ENCODE assay signal across 9 cellular contexts in the genomic region with DNA sequence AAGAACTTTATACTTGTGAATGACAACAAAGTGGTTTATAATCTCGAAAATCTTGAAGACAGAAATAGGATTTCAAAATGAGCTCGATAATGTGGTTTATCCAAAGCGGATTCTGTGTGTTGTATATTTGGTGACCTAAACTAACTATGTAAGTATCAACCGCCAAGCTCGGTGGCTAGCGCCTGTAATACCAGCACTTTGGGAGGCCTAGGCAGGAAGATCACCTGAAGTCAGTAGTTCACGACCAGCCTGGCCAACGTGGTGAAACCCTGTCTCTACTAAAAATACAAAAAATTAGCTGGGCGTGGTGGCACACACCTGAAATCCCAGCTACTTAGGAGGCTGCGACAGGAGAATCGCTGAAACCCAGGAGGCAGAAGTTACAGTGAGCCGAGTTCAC. TPM values are rescaled to one million over a fixed set of nuclear protein-coding genes. Genes with fewer than 3 reads are reported as not detected.
A peak's percentile ranks its signal among the peaks of the same experiment; 100 is the strongest.
DNase-seq lines count a peak whose midpoint lies in the region; ATAC-seq and TF ChIP-seq lines count a peak whose summit lies in the region.
"Had no signal": no experiment of that assay in that cellular context is flagged by ENCODE, and none has a peak within 500 bp of the region (broad histone marks: within the 10 kb centered on the region; RNA-seq: fewer than 3 reads in every experiment).

No MANE protein-coding gene starts in this region.

- no peaks in the 10 kb centered on the region for H3K27me3 ChIP-seq in endodermal cell (ENCODE audit: control insufficient read depth, insufficient read depth, low read length, poor library complexity, severe bottlenecking)
- no peaks in the 10 kb centered on the region for H3K27me3 ChIP-seq in skeletal muscle satellite cell (ENCODE audit: control insufficient read depth, insufficient read depth, low read length)

- H3K27ac Mint-ChIP-seq in activated CD4-positive, alpha-beta T cell treated with anti-CD3 and anti-CD28 coated beads, Interleukin-2, amount 10 ng/mL, durations not matched to agents 7 days and 5 days: peak overlapping the region; percentile 96
- no peak overlapping the region for H3K27ac Mint-ChIP-seq in endodermal cell

- H3K9me3 Mint-ChIP-seq in activated CD4-positive, alpha-beta T cell treated with anti-CD3 and anti-CD28 coated beads, Interleukin-2, amount 10 ng/mL, durations not matched to agents 7 days and 5 days: no peaks in the 10 kb centered on the region
- H3K9me3 Mint-ChIP-seq in endodermal cell: no peaks in the 10 kb centered on the region

- peaks cover 61% of the 10 kb centered on the region for H3K4me1 Mint-ChIP-seq in activated CD4-positive, alpha-beta T cell treated with anti-CD3 and anti-CD28 coated beads, Interleukin-2, amount 10 ng/mL, durations not matched to agents 7 days and 5 days
- H3K4me1 Mint-ChIP-seq in endodermal cell: peaks cover 48% of the 10 kb centered on the region

- H3K9me3 ChIP-seq in endodermal cell (ENCODE audit: control insufficient read depth, low read length) (no peaks in the 10 kb centered on the region), skeletal muscle satellite cell (replicated peaks; ENCODE audit: low read length) (no peaks in the 10 kb centered on the region)

- CTCF ChIA-PET in activated CD4-positive, alpha-beta T cell treated with anti-CD3 and anti-CD28 coated beads, Interleukin-2, amount 10 ng/mL, durations not matched to agents 7 days and 5 days (lab: Charles Lee): interaction anchor here (1.5 to 1.9 kb wide), 3 partner anchors 10 to 87 kb away, joined by 3 to 7 read pairs (median 7); no protein-coding TSS in a partner anchor
- CTCF ChIA-PET in RWPE1 (lab: Yijun Ruan, JAX): interaction anchor here (1.0 kb wide), 1 partner anchor 39 kb away, joined by 4 read pairs; no protein-coding TSS in a partner anchor

- H3K4me3 Mint-ChIP-seq in activated CD4-positive, alpha-beta T cell treated with anti-CD3 and anti-CD28 coated beads, Interleukin-2, amount 10 ng/mL, durations not matched to agents 7 days and 5 days: peak overlapping the region; percentile 92
- H3K4me3 Mint-ChIP-seq in endodermal cell: peak overlapping the region; percentile 85

- POLR2A ChIA-PET in activated CD4-positive, alpha-beta T cell treated with anti-CD3 and anti-CD28 coated beads, Interleukin-2, amount 10 ng/mL, durations not matched to agents 7 days and 5 days (lab: Charles Lee): no interaction called here
- POLR2A ChIA-PET in RWPE1 (lab: Yijun Ruan, JAX; ENCODE audit: low non-redundant PET): interaction anchor here (0.6 to 1.7 kb wide), 3 partner anchors 10 to 98 kb away, joined by 3 to 5 read pairs (median 4); no protein-coding TSS in a partner anchor

- H3K4me1 ChIP-seq in endodermal cell (ENCODE audit: control insufficient read depth, insufficient read depth, low read length): peaks cover 9% of the 10 kb centered on the region
- H3K4me1 ChIP-seq in skeletal muscle satellite cell (ENCODE audit: control insufficient read depth, insufficient read depth, low read length): peaks cover 64% of the 10 kb centered on the region

- H3K27ac ChIP-seq in RWPE1: peak overlapping the region; percentile 56
- no peak overlapping the region for H3K27ac ChIP-seq in endodermal cell (ENCODE audit: low read depth, low read length)

- peak overlapping the region; percentile 89 for H3K4me2 ChIP-seq in skeletal muscle satellite cell (ENCODE audit: low read length)

- ATAC-seq in HG02763 (IDR thresholded peaks at IDR 0.05; ENCODE audit: unreplicated experiment) (no peak), HG02759 (IDR thresholded peaks at IDR 0.05; ENCODE audit: unreplicated experiment) (no peak)

- peak overlapping the region; percentile 94 for H3K4me3 ChIP-seq in endodermal cell (ENCODE audit: low read length)
- H3K4me3 ChIP-seq in skeletal muscle satellite cell (ENCODE audit: low read length): peak overlapping the region; percentile 99

- H3K27me3 Mint-ChIP-seq in activated CD4-positive, alpha-beta T cell treated with anti-CD3 and anti-CD28 coated beads, Interleukin-2, amount 10 ng/mL, durations not matched to agents 7 days and 5 days: no peaks in the 10 kb centered on the region
- H3K27me3 Mint-ChIP-seq in endodermal cell (ENCODE audit: insufficient read depth): no peaks in the 10 kb centered on the region

- whole genome bisulfite sequencing in endodermal cell (ENCODE audit: insufficient coverage in 1 of 2, insufficient read length in 1 of 2), 2 experiments: 94 to 96% methylated on average over 12 of the region's 12 CpGs

- DNase-seq in activated CD4-positive, alpha-beta T cell treated with anti-CD3 and anti-CD28 coated beads, Interleukin-2, amount 10 ng/mL, durations not matched to agents 7 days and 5 days: no peak
- DNase-seq in activated CD4-positive, alpha-beta T cell treated with anti-CD3 and anti-CD28 coated beads, Interleukin-2, amount 50 U/mL, for 48 hours: no peak
- no peak for DNase-seq in RWPE1 (ENCODE audit: low spot score)
- no peak for DNase-seq in endodermal cell
- DNase-seq in stimulated activated CD8-positive, alpha-beta memory T cell treated with anti-CD3 and anti-CD28 coated beads, Interleukin-4, amount 100 ng/mL, for 48 hours: no peak
- DNase-seq: amygdala had no signal

- H3K36me3 ChIP-seq in endodermal cell (ENCODE audit: control insufficient read depth, insufficient read depth, low read length) (peaks cover 9% of the 10 kb centered on the region), skeletal muscle satellite cell (ENCODE audit: insufficient read depth, low read length) (peaks cover 15% of the 10 kb centered on the region)

- H3K9ac ChIP-seq in endodermal cell (ENCODE audit: extremely low read depth, low read length, poor library complexity, severe bottlenecking) (no peak overlapping the region), skeletal muscle satellite cell (ENCODE audit: low read depth, low read length) (peak overlapping the region; percentile 94)

- H3K36me3 Mint-ChIP-seq in activated CD4-positive, alpha-beta T cell treated with anti-CD3 and anti-CD28 coated beads, Interleukin-2, amount 10 ng/mL, durations not matched to agents 7 days and 5 days (ENCODE audit: low read depth): peaks cover 42% of the 10 kb centered on the region
- peaks cover 15% of the 10 kb centered on the region for H3K36me3 Mint-ChIP-seq in endodermal cell (ENCODE audit: low read depth)

- no peak for TF ChIP-seq CTCF in RWPE1 (conservative IDR thresholded peaks at IDR 0.05; ENCODE audit: low read depth)
- TF ChIP-seq CTCF in endodermal cell (conservative IDR thresholded peaks at IDR 0.05): no peak

RNA-seq across cellular contexts. Expression of a gene that starts 2.2 kb away (rescaled TPM):
- 10 to 100 TPM; 59.2 to 73.8 TPM for total RNA-seq in activated CD4-positive, alpha-beta T cell treated with anti-CD3 and anti-CD28 coated beads, Interleukin-2, amount 10 ng/mL, durations not matched to agents 7 days and 5 days
- 100 to 1,000 TPM in 1 of 2 donors, 10 to 100 TPM in 1; 99.7 to 125 TPM for total RNA-seq in endodermal cell
- polyA plus RNA-seq in endodermal cell (2013, experiment 1 of 2): 53.3 TPM
- polyA plus RNA-seq in endodermal cell (2013, experiment 2 of 2): 55.0 TPM
- total RNA-seq in skeletal muscle satellite cell (2012; rRNA removed): 237 and 312 TPM in 2 replicates
